8 cellular contexts compared by ENCODE assay signal in the genomic region with DNA sequence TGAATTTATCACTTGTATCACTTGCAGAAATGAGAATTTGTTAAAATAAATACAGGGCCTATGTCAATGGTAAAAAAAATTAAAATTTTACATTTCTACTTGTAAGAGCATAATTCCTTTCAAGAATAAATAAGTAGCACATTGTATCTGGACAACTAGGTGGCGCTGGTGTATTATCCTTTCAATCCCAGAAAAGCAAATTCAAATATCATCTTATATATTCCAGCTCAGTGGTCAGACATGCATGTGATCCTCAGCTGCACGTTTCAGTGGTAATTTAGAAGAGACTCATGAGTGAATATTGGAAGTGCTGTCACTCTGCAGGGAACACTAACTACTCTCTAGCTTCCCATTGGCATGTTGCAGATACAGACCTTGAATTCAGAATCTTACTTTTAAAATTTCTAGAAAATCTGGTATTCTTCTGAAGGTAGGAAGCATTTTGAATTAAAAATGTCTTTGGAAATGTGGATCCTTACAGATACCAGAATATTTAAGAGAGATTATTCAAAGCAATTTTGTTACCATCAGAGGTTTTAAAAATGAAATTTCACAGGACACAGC.
DNase-seq lines count a peak whose midpoint lies in the region; ATAC-seq, FAIRE-seq and TF ChIP-seq lines count a peak whose summit lies in the region.

No MANE protein-coding gene starts in this region.

- peaks cover 14% of the 10 kb centered on the region for H3K4me1 Mint-ChIP-seq in mesothelial cell of epicardium
- peaks cover 7% of the 10 kb centered on the region for H3K4me1 Mint-ChIP-seq in stimulated activated naive CD8-positive, alpha-beta T cell treated with anti-CD3 and anti-CD28 coated beads, Interleukin-15, amount 100 ng/mL, for 72 hours

- H3K27me3 ChIP-seq in HL-60 (ENCODE audit: insufficient read depth, poor library complexity, severe bottlenecking): no peaks in the 10 kb centered on the region
- no peaks in the 10 kb centered on the region for H3K27me3 ChIP-seq in bronchial epithelial cell (ENCODE audit: control insufficient read depth, insufficient read depth, low read length)

- DNase-seq in CMK (ENCODE audit: low read depth) (peak; percentile 5), HL-60 (ENCODE audit: low read depth in 1 of 2, low spot score in 1 of 2) (no peak), NCI-H774 (lab: John Stamatoyannopoulos, UW) (peak; percentile 57), bronchial epithelial cell (ENCODE audit: low read depth) (peak; percentile 73), mesothelial cell of epicardium (ENCODE audit: low spot score in 2 of 2, unreplicated experiment in 2 of 2) (no peak), T1000 (lab: John Stamatoyannopoulos, UW) (no peak)
- DNase-seq in stimulated activated naive CD8-positive, alpha-beta T cell treated with anti-CD3 and anti-CD28 coated beads, Interleukin-15, amount 100 ng/mL, for 72 hours: no peak

- no peak for ATAC-seq in stimulated activated naive CD8-positive, alpha-beta T cell treated with anti-CD3 and anti-CD28 coated beads, Interleukin-15, amount 100 ng/mL, for 72 hours
- no peak for ATAC-seq in HG02884 (IDR thresholded peaks at IDR 0.05; ENCODE audit: unreplicated experiment)

- peaks cover 9% of the 10 kb centered on the region for H3K9me3 Mint-ChIP-seq in mesothelial cell of epicardium
- peaks cover 0 to 5% of the 10 kb centered on the region in 2 donors for H3K9me3 Mint-ChIP-seq in stimulated activated naive CD8-positive, alpha-beta T cell treated with anti-CD3 and anti-CD28 coated beads, Interleukin-15, amount 100 ng/mL, for 72 hours

- H3K27ac Mint-ChIP-seq in mesothelial cell of epicardium: no peak overlapping the region
- no peak overlapping the region for H3K27ac Mint-ChIP-seq in stimulated activated naive CD8-positive, alpha-beta T cell treated with anti-CD3 and anti-CD28 coated beads, Interleukin-15, amount 100 ng/mL, for 72 hours

- no peak overlapping the region for H3K27ac ChIP-seq in HL-60 (replicated peaks)

- TF ChIP-seq CTCF in HL-60 (IDR thresholded peaks at IDR 0.05; ENCODE audit: insufficient read depth, low read length) (peak; percentile 30), bronchial epithelial cell (IDR thresholded peaks at IDR 0.05; ENCODE audit: insufficient read depth, low read length, severe bottlenecking) (peak; percentile 45), mesothelial cell of epicardium (IDR thresholded peaks at IDR 0.05; ENCODE audit: unreplicated experiment) (peak; percentile 88)

- H3K4me3 ChIP-seq in HL-60 (replicated peaks; ENCODE audit: insufficient read depth, low read length) (no peak overlapping the region), bronchial epithelial cell (ENCODE audit: low read depth, low read length) (no peak overlapping the region)

- H3K36me3 Mint-ChIP-seq in mesothelial cell of epicardium: peaks cover 1% of the 10 kb centered on the region

- H3K36me3 ChIP-seq in bronchial epithelial cell (ENCODE audit: control insufficient read depth, insufficient read depth, low read length): no peaks in the 10 kb centered on the region

- H3K4me3 Mint-ChIP-seq in mesothelial cell of epicardium: no peak overlapping the region
- no peak overlapping the region for H3K4me3 Mint-ChIP-seq in stimulated activated naive CD8-positive, alpha-beta T cell treated with anti-CD3 and anti-CD28 coated beads, Interleukin-15, amount 100 ng/mL, for 72 hours

- no peak for FAIRE-seq in bronchial epithelial cell (lab: Jason Lieb, UNC)

- no peaks in the 10 kb centered on the region for H3K27me3 Mint-ChIP-seq in mesothelial cell of epicardium (ENCODE audit: low read depth)
- H3K27me3 Mint-ChIP-seq in stimulated activated naive CD8-positive, alpha-beta T cell treated with anti-CD3 and anti-CD28 coated beads, Interleukin-15, amount 100 ng/mL, for 72 hours: no peaks in the 10 kb centered on the region

Comparison
In these comparisons a context has a peak if more than half of its experiments do, and no peak if none do; other contexts are left out.
1. DNase-seq: peak in CMK (single experiment), NCI-H774 (single experiment) and bronchial epithelial cell (single experiment); none in HL-60 (0 of 2), mesothelial cell of epicardium (0 of 2), stimulated activated naive CD8-positive, alpha-beta T cell treated with anti-CD3 and anti-CD28 coated beads, Interleukin-15, amount 100 ng/mL, for 72 hours (0 of 2) and T1000 (single experiment).
2. CTCF ChIP-seq: peak in every context shown above with its lines; median percentile 88 in mesothelial cell of epicardium; 45 in bronchial epithelial cell; 30 in HL-60.